In the genomic region with DNA sequence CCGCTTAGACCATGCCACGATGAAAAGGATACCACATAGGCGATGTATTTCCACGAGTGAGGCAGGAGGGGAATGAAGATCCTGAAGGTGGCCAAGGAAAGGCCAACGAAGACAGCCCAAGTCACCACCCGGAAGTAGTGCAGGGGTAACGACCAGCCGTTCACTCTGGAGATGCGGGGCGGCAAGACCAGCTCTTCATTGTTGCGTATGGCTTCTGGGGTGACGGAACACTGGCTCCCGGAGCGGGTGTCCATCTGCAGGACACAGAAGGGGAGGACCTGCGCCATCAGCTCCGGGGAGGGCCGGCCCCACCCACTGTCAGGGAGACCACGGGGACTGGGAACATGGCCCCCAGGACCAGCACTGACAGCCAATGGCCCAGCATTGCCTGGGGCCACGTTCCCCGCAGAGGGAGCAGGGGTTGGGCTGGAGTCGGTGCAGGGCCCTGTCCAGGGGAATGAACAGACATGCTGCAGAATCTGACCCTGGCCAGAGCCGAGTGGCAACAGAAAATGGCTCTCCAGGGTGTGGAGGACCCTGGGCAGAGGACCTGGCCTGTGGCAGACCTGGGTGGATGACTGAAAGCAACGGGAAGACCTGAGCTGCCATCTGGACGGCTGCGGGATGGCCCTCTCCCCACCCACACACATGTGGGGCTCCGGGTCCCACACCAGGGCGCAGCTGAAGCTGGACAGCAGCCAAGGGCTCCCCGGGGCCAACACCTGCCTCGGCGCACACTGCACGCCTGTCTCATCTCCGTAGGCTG, we compare ENCODE assay signal across 24 cellular contexts. TPM values are rescaled to one million over a fixed set of nuclear protein-coding genes. Genes with fewer than 3 reads are reported as not detected.
DNase-seq lines count a peak whose midpoint lies in the region; ATAC-seq and TF ChIP-seq lines count a peak whose summit lies in the region.
"Had no signal": no experiment of that assay in that cellular context is flagged by ENCODE, and none has a peak within 500 bp of the region (broad histone marks: within the 10 kb centered on the region; RNA-seq: fewer than 3 reads in every experiment).

No MANE protein-coding gene starts in this region.

- no peak overlapping the region for H3K4me3 ChIP-seq in endodermal cell (ENCODE audit: low read length)
- H3K4me3 ChIP-seq in ovary: no peak overlapping the region
- H3K4me3 ChIP-seq: GM12878, lower lobe of right lung, skin epidermis had no signal

- no peak overlapping the region for H3K9ac ChIP-seq in endodermal cell (ENCODE audit: extremely low read depth, low read length, poor library complexity, severe bottlenecking)

- H3K9me3 Mint-ChIP-seq in activated CD8-positive, alpha-beta memory T cell treated with anti-CD3 and anti-CD28 coated beads, Interleukin-2, amount 10 ng/mL, durations not matched to agents 7 days and 5 days (ENCODE audit: low read depth): no peaks in the 10 kb centered on the region
- peaks cover 14% of the 10 kb centered on the region for H3K9me3 Mint-ChIP-seq in endodermal cell
- peaks cover 5% of the 10 kb centered on the region for H3K9me3 Mint-ChIP-seq in progenitor cell of endocrine pancreas (ENCODE audit: low read depth)
- H3K9me3 Mint-ChIP-seq: activated CD8-positive, alpha-beta T cell treated with anti-CD3 and anti-CD28 coated beads for 36 hours; CD4-positive, alpha-beta T cell; central memory CD8-positive, alpha-beta T cell; effector memory CD8-positive, alpha-beta T cell; naive thymus-derived CD4-positive, alpha-beta T cell had no signal

- CTCF ChIA-PET in activated CD8-positive, alpha-beta memory T cell treated with anti-CD3 and anti-CD28 coated beads, Interleukin-2, amount 10 ng/mL, durations not matched to agents 7 days and 5 days (lab: Charles Lee): no interaction called here

- H3K27me3 Mint-ChIP-seq in activated CD8-positive, alpha-beta memory T cell treated with anti-CD3 and anti-CD28 coated beads, Interleukin-2, amount 10 ng/mL, durations not matched to agents 7 days and 5 days: no peaks in the 10 kb centered on the region
- H3K27me3 Mint-ChIP-seq in endodermal cell (ENCODE audit: insufficient read depth) (peaks cover 13% of the 10 kb centered on the region), progenitor cell of endocrine pancreas (no peaks in the 10 kb centered on the region)
- H3K27me3 Mint-ChIP-seq: activated CD8-positive, alpha-beta T cell treated with anti-CD3 and anti-CD28 coated beads for 36 hours; CD4-positive, alpha-beta T cell; central memory CD8-positive, alpha-beta T cell; effector memory CD8-positive, alpha-beta T cell; naive thymus-derived CD4-positive, alpha-beta T cell had no signal

- H3K36me3 ChIP-seq in endodermal cell (ENCODE audit: control insufficient read depth, insufficient read depth, low read length): no peaks in the 10 kb centered on the region
- no peaks in the 10 kb centered on the region for H3K36me3 ChIP-seq in ovary

- H3K27me3 ChIP-seq in endodermal cell (ENCODE audit: control insufficient read depth, insufficient read depth, low read length, poor library complexity, severe bottlenecking) (no peaks in the 10 kb centered on the region), ovary (no peaks in the 10 kb centered on the region)

- H3K27ac Mint-ChIP-seq in activated CD8-positive, alpha-beta memory T cell treated with anti-CD3 and anti-CD28 coated beads, Interleukin-2, amount 10 ng/mL, durations not matched to agents 7 days and 5 days: no peak overlapping the region
- H3K27ac Mint-ChIP-seq in endodermal cell (no peak overlapping the region), progenitor cell of endocrine pancreas (no peak overlapping the region)
- H3K27ac Mint-ChIP-seq: activated CD8-positive, alpha-beta T cell treated with anti-CD3 and anti-CD28 coated beads for 36 hours; CD4-positive, alpha-beta T cell; naive thymus-derived CD4-positive, alpha-beta T cell had no signal

- no peak overlapping the region for H3K4me3 Mint-ChIP-seq in activated CD8-positive, alpha-beta memory T cell treated with anti-CD3 and anti-CD28 coated beads, Interleukin-2, amount 10 ng/mL, durations not matched to agents 7 days and 5 days
- H3K4me3 Mint-ChIP-seq in endodermal cell (no peak overlapping the region), progenitor cell of endocrine pancreas (ENCODE audit: low read depth) (no peak overlapping the region)
- H3K4me3 Mint-ChIP-seq: activated CD8-positive, alpha-beta T cell treated with anti-CD3 and anti-CD28 coated beads for 36 hours; CD4-positive, alpha-beta T cell; central memory CD8-positive, alpha-beta T cell; naive thymus-derived CD4-positive, alpha-beta T cell had no signal

- WGBS in endodermal cell (ENCODE audit: insufficient coverage in 1 of 2, insufficient read length in 1 of 2), 2 experiments: 84 to 86% methylated on average over 20 to 32 of the region's 32 CpGs
- WGBS in ovary, 3 donors: 82 to 85% (median 83%) methylated on average over 32 of the region's 32 CpGs

- H3K4me1 ChIP-seq in endodermal cell (ENCODE audit: control insufficient read depth, insufficient read depth, low read length) (no peaks in the 10 kb centered on the region), ovary (ENCODE audit: insufficient read depth) (no peaks in the 10 kb centered on the region)
- H3K4me1 ChIP-seq: lower lobe of right lung had no signal

- intact Hi-C loops in ovary (cut with DNase I): no loop called here

- no peaks in the 10 kb centered on the region for H3K36me3 Mint-ChIP-seq in activated CD8-positive, alpha-beta memory T cell treated with anti-CD3 and anti-CD28 coated beads, Interleukin-2, amount 10 ng/mL, durations not matched to agents 7 days and 5 days
- H3K36me3 Mint-ChIP-seq in endodermal cell (ENCODE audit: low read depth): no peaks in the 10 kb centered on the region
- peaks cover 11% of the 10 kb centered on the region for H3K36me3 Mint-ChIP-seq in progenitor cell of endocrine pancreas (ENCODE audit: insufficient read depth)

- H3K27ac ChIP-seq in endodermal cell (ENCODE audit: low read depth, low read length) (no peak overlapping the region), ovary (no peak overlapping the region)
- H3K27ac ChIP-seq: lower lobe of right lung, skin epidermis had no signal

- TF ChIP-seq CTCF in endodermal cell (conservative IDR thresholded peaks at IDR 0.05): no peak
- TF ChIP-seq CTCF in ovary (IDR thresholded peaks at IDR 0.05): no peak
- TF ChIP-seq CTCF in progenitor cell of endocrine pancreas (IDR thresholded peaks at IDR 0.05; ENCODE audit: unreplicated experiment): no peak

- TF ChIP-seq EP300 in ovary (IDR thresholded peaks at IDR 0.05): no peak

- no peaks in the 10 kb centered on the region for H3K9me3 ChIP-seq in endodermal cell (ENCODE audit: control insufficient read depth, low read length)
- H3K9me3 ChIP-seq in ovary: no peaks in the 10 kb centered on the region
- H3K9me3 ChIP-seq: lower lobe of right lung had no signal

- TF ChIP-seq POLR2A in ovary (IDR thresholded peaks at IDR 0.05): no peak

- DNase-seq in activated CD8-positive, alpha-beta memory T cell treated with anti-CD3 and anti-CD28 coated beads, Interleukin-2, amount 50 U/mL, for 48 hours: peak; percentile 51
- no peak for DNase-seq in activated CD8-positive, alpha-beta memory T cell treated with anti-CD3 and anti-CD28 coated beads, Interleukin-2, amount 10 ng/mL, durations not matched to agents 7 days and 5 days
- peak; percentile 10 for DNase-seq in Ammon's horn (ENCODE audit: low spot score)
- DNase-seq in endodermal cell: peak; percentile 36
- peak in 3 of 5 donors; percentile 13 to 24 (median 17) for DNase-seq in ovary
- DNase-seq in progenitor cell of endocrine pancreas (ENCODE audit: low spot score, unreplicated experiment): no peak
- no peak for DNase-seq in SHP77 (lab: John Stamatoyannopoulos, UW)
- DNase-seq in NCI-H2029 treated with DMSO at 0.1 percent for 48 hours (lab: John Stamatoyannopoulos, UW): no peak
- DNase-seq: activated CD8-positive, alpha-beta T cell treated with anti-CD3 and anti-CD28 coated beads for 36 hours; DMS153; effector memory CD8-positive, alpha-beta T cell; GF-D8; glutamatergic neuron; lower lobe of right lung; NCI-H1092; NCI-H2081 treated with DMSO at 0.1 percent for 48 hours; NCI-H510A treated with DMSO at 0.1 percent for 48 hours; SW 1271 had no signal

- no peaks in the 10 kb centered on the region for H3K4me1 Mint-ChIP-seq in activated CD8-positive, alpha-beta memory T cell treated with anti-CD3 and anti-CD28 coated beads, Interleukin-2, amount 10 ng/mL, durations not matched to agents 7 days and 5 days
- H3K4me1 Mint-ChIP-seq in endodermal cell (no peaks in the 10 kb centered on the region), progenitor cell of endocrine pancreas (ENCODE audit: low read depth) (peaks cover 1% of the 10 kb centered on the region)
- H3K4me1 Mint-ChIP-seq: central memory CD8-positive, alpha-beta T cell; naive thymus-derived CD4-positive, alpha-beta T cell had no signal

- ATAC-seq in activated CD8-positive, alpha-beta memory T cell treated with anti-CD3 and anti-CD28 coated beads, Interleukin-2, amount 10 ng/mL, durations not matched to agents 7 days and 5 days: no peak
- ATAC-seq: activated CD8-positive, alpha-beta T cell treated with anti-CD3 and anti-CD28 coated beads for 36 hours; GM12878; lower lobe of right lung had no signal

RNA-seq across cellular contexts. Expression of a gene that starts 17.7 kb away (rescaled TPM):
- total RNA-seq in activated CD8-positive, alpha-beta memory T cell treated with anti-CD3 and anti-CD28 coated beads, Interleukin-2, amount 10 ng/mL, durations not matched to agents 7 days and 5 days: under 1 TPM in 1 of 2 experiments, not detected in 1; 0.21 TPM
- total RNA-seq in endodermal cell: 1 to 10 TPM in 1 of 2 donors, under 1 TPM in 1; 0.75 to 1.3 TPM
- 2.3 TPM for polyA plus RNA-seq in endodermal cell (2013, experiment 1 of 2)
- polyA plus RNA-seq in endodermal cell (2013, experiment 2 of 2): 1.9 TPM
- 1 to 10 TPM; 1.7 to 8.0 (median 2.4) TPM for total RNA-seq in ovary
- 1 to 10 TPM; 1.7 to 2.9 TPM for polyA plus RNA-seq in ovary
- total RNA-seq in progenitor cell of endocrine pancreas: 8.6 and 8.7 TPM in 2 replicates
- total RNA-seq: GM12878, RPMI7951 had no signal

Comparison
In these comparisons a context has a peak if more than half of its experiments do, and no peak if none do; other contexts are left out.
1. DNase-seq: peak in activated CD8-positive, alpha-beta memory T cell treated with anti-CD3 and anti-CD28 coated beads, Interleukin-2, amount 50 U/mL, for 48 hours (single experiment), Ammon's horn (single experiment), endodermal cell (single experiment) and ovary (3 of 5); none in activated CD8-positive, alpha-beta memory T cell treated with anti-CD3 and anti-CD28 coated beads, Interleukin-2, amount 10 ng/mL, durations not matched to agents 7 days and 5 days (single experiment), progenitor cell of endocrine pancreas (single experiment), SHP77 (0 of 2) and NCI-H2029 treated with DMSO at 0.1 percent for 48 hours (single experiment).